In the genomic region with DNA sequence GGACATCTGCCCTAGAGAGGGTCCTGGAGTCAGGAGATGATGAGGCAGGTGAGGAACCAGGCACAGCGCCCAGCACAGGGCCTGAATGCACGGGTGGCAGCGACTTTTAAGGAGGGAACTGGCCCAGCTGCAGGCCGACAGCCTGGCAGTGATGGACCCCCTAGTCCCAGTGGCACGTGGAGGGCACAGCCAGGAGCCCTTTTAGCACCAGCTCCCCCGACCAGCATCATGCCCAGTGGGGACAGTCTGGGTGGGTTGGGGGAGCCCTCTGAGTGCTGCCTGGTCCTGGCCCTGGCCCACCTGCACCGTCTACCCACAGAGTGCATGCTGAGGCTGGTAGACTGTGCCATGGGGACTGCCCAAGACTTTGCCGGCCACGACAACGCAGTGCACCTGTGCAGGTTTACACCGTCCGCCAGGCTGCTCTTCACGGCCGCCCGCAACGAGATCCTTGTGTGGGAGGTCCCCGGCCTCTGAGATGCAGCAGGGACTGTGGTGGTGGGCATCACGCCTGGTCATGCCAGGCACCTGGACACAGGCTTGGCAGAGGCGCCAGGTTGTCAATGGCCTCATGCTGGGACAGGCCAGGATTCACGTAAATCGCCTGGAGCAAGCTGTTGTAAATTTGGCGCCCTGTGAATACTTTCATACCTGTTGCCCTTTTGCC, we compare ENCODE assay signal across 8 cellular contexts. TPM values are rescaled to one million over a fixed set of nuclear protein-coding genes. Genes with fewer than 3 reads are reported as not detected.
DNase-seq lines count a peak whose midpoint lies in the region; ATAC-seq and TF ChIP-seq lines count a peak whose summit lies in the region.

No MANE protein-coding gene starts in this region.

- peaks cover 8 to 14% of the 10 kb centered on the region in 2 donors for H3K4me1 ChIP-seq in thyroid gland

- H3K27ac ChIP-seq in thyroid gland: peak overlapping the region in 2 of 3 donors; percentile 70 to 80

- peaks cover 13% of the 10 kb centered on the region for H3K36me3 Mint-ChIP-seq in activated naive CD4-positive, alpha-beta T cell treated with anti-CD3 and anti-CD28 coated beads for 36 hours (ENCODE audit: low read depth)
- peaks cover 20% of the 10 kb centered on the region for H3K36me3 Mint-ChIP-seq in activated T-helper 17 cell treated with anti-CD3 and anti-CD28 coated beads, Interleukin-2, amount 50 U/mL, for 72 hours (ENCODE audit: low read depth)
- H3K36me3 Mint-ChIP-seq in memory B cell: peaks cover 5% of the 10 kb centered on the region

- no peaks in the 10 kb centered on the region for H3K9me3 Mint-ChIP-seq in activated naive CD4-positive, alpha-beta T cell treated with anti-CD3 and anti-CD28 coated beads for 36 hours
- H3K9me3 Mint-ChIP-seq in activated T-helper 17 cell treated with anti-CD3 and anti-CD28 coated beads, Interleukin-2, amount 50 U/mL, for 72 hours: no peaks in the 10 kb centered on the region
- H3K9me3 Mint-ChIP-seq in memory B cell: no peaks in the 10 kb centered on the region

- CTCF ChIA-PET in activated naive CD4-positive, alpha-beta T cell treated with anti-CD3 and anti-CD28 coated beads for 36 hours (lab: Charles Lee): interaction anchor here (0.6 to 1.6 kb wide), 5 partner anchors 9 to 475 kb away, joined by 3 read pairs; no protein-coding TSS in a partner anchor

- TF ChIP-seq CTCF in thyroid gland (IDR thresholded peaks at IDR 0.05): no peak

- H3K36me3 ChIP-seq in thyroid gland: peaks cover 24 to 30% of the 10 kb centered on the region in 2 donors

- H3K27ac Mint-ChIP-seq in activated naive CD4-positive, alpha-beta T cell treated with anti-CD3 and anti-CD28 coated beads for 36 hours: peak overlapping the region; percentile 83
- peak overlapping the region; percentile 73 for H3K27ac Mint-ChIP-seq in activated T-helper 17 cell treated with anti-CD3 and anti-CD28 coated beads, Interleukin-2, amount 50 U/mL, for 72 hours
- peak overlapping the region; percentile 68 for H3K27ac Mint-ChIP-seq in memory B cell

- intact Hi-C loops in activated naive CD4-positive, alpha-beta T cell treated with anti-CD3 and anti-CD28 coated beads for 36 hours (cut with micrococcal nuclease): loop anchor here (1.0 to 5.0 kb wide), 2 partner anchors 18 to 275 kb away; a partner anchor contains a TSS
- intact Hi-C loops in thyroid gland (cut with DNase I): no loop called here

- H3K4me3 ChIP-seq in thyroid gland (replicated peaks in 1 of 3): no peak overlapping the region

- ATAC-seq in activated T-helper 17 cell treated with anti-CD3 and anti-CD28 coated beads, Interleukin-2, amount 50 U/mL, for 72 hours (replicated peaks): no peak
- ATAC-seq in memory B cell (ENCODE audit: low read depth): no peak

- peaks cover 11% of the 10 kb centered on the region for H3K4me1 Mint-ChIP-seq in activated naive CD4-positive, alpha-beta T cell treated with anti-CD3 and anti-CD28 coated beads for 36 hours (ENCODE audit: low read depth)
- no peaks in the 10 kb centered on the region for H3K4me1 Mint-ChIP-seq in activated T-helper 17 cell treated with anti-CD3 and anti-CD28 coated beads, Interleukin-2, amount 50 U/mL, for 72 hours
- H3K4me1 Mint-ChIP-seq in memory B cell: peaks cover 3% of the 10 kb centered on the region

- WGBS in thyroid gland, 2 donors: 79 to 81% methylated on average over 14 to 19 of the region's 22 CpGs

- no peaks in the 10 kb centered on the region for H3K27me3 ChIP-seq in thyroid gland

- H3K4me3 Mint-ChIP-seq in activated naive CD4-positive, alpha-beta T cell treated with anti-CD3 and anti-CD28 coated beads for 36 hours: peak overlapping the region; percentile 78
- peak overlapping the region; percentile 71 for H3K4me3 Mint-ChIP-seq in activated T-helper 17 cell treated with anti-CD3 and anti-CD28 coated beads, Interleukin-2, amount 50 U/mL, for 72 hours
- H3K4me3 Mint-ChIP-seq in memory B cell: peak overlapping the region; percentile 81

- no peaks in the 10 kb centered on the region for H3K27me3 Mint-ChIP-seq in activated naive CD4-positive, alpha-beta T cell treated with anti-CD3 and anti-CD28 coated beads for 36 hours (ENCODE audit: low read depth)
- no peaks in the 10 kb centered on the region for H3K27me3 Mint-ChIP-seq in activated T-helper 17 cell treated with anti-CD3 and anti-CD28 coated beads, Interleukin-2, amount 50 U/mL, for 72 hours
- no peaks in the 10 kb centered on the region for H3K27me3 Mint-ChIP-seq in memory B cell

- no peaks in the 10 kb centered on the region for H3K9me3 ChIP-seq in thyroid gland

- no peak for TF ChIP-seq POLR2A in thyroid gland (IDR thresholded peaks at IDR 0.05)

- no peak for DNase-seq in activated naive CD4-positive, alpha-beta T cell treated with anti-CD3 and anti-CD28 coated beads for 36 hours
- no peak for DNase-seq in activated naive CD4-positive, alpha-beta T cell treated with Interleukin-2 at 50 U/mL for 16 hours
- DNase-seq in memory B cell (ENCODE audit: low spot score in 2 of 2) (no peak), thyroid gland (no peak), DMS153 (lab: John Stamatoyannopoulos, UW) (no peak), midbrain (lab: John Stamatoyannopoulos, UW) (no peak), NCI-H1092 (lab: John Stamatoyannopoulos, UW) (no peak)

RNA-seq across cellular contexts. Expression of a gene that starts 0.7 kb away (rescaled TPM):
- total RNA-seq in activated naive CD4-positive, alpha-beta T cell treated with anti-CD3 and anti-CD28 coated beads for 36 hours: 10 to 100 TPM; 81.9 to 84.0 TPM
- total RNA-seq in activated T-helper 17 cell treated with anti-CD3 and anti-CD28 coated beads, Interleukin-2, amount 50 U/mL, for 72 hours: 100 to 1,000 TPM; 134 to 149 TPM
- 10 to 100 TPM; 49.7 to 81.8 (median 57.6) TPM for total RNA-seq in thyroid gland

RNA-seq across cellular contexts. Expression of a gene that starts 8.2 kb away (rescaled TPM):
- under 1 TPM; 0.60 to 0.94 TPM for total RNA-seq in activated naive CD4-positive, alpha-beta T cell treated with anti-CD3 and anti-CD28 coated beads for 36 hours
- 1 to 10 TPM; 2.9 to 5.4 TPM for total RNA-seq in activated T-helper 17 cell treated with anti-CD3 and anti-CD28 coated beads, Interleukin-2, amount 50 U/mL, for 72 hours
- total RNA-seq in thyroid gland: under 1 TPM in 3 of 4 donors, not detected in 1; 0.27 to 0.63 (median 0.56) TPM

RNA-seq across cellular contexts. Expression of a gene that starts 13.0 kb away (rescaled TPM):
- 10 to 100 TPM; 40.3 to 44.1 TPM for total RNA-seq in activated naive CD4-positive, alpha-beta T cell treated with anti-CD3 and anti-CD28 coated beads for 36 hours
- total RNA-seq in activated T-helper 17 cell treated with anti-CD3 and anti-CD28 coated beads, Interleukin-2, amount 50 U/mL, for 72 hours: 10 to 100 TPM; 47.5 to 98.2 TPM
- 100 to 1,000 TPM; 134 to 206 (median 162) TPM for total RNA-seq in thyroid gland

RNA-seq across cellular contexts. Expression of a gene that starts 16.9 kb away (rescaled TPM):
- total RNA-seq in activated naive CD4-positive, alpha-beta T cell treated with anti-CD3 and anti-CD28 coated beads for 36 hours: 10 to 100 TPM; 18.2 to 20.5 TPM
- total RNA-seq in activated T-helper 17 cell treated with anti-CD3 and anti-CD28 coated beads, Interleukin-2, amount 50 U/mL, for 72 hours: 10 to 100 TPM; 16.8 to 26.8 TPM
- total RNA-seq in thyroid gland: 100 to 1,000 TPM in 3 of 4 donors, 10 to 100 TPM in 1; 72.8 to 156 (median 124) TPM

RNA-seq across cellular contexts. Expression of a gene that starts 18.1 kb away (rescaled TPM):
- 10 to 100 TPM; 65.9 to 66.9 TPM for total RNA-seq in activated naive CD4-positive, alpha-beta T cell treated with anti-CD3 and anti-CD28 coated beads for 36 hours
- 10 to 100 TPM; 50.7 to 93.9 TPM for total RNA-seq in activated T-helper 17 cell treated with anti-CD3 and anti-CD28 coated beads, Interleukin-2, amount 50 U/mL, for 72 hours
- total RNA-seq in thyroid gland: 10 to 100 TPM; 23.6 to 56.0 (median 34.3) TPM
